Comparison of ENCODE assay signal across 12 cellular contexts in genomic region chr14:20626274-20626673, GRCh38. TPM values are rescaled to one million over a fixed set of nuclear protein-coding genes. Genes with fewer than 3 reads are reported as not detected.
A peak's percentile ranks its signal among the peaks of the same experiment; 100 is the strongest.
DNase-seq lines count a peak whose midpoint lies in the region; TF ChIP-seq lines count a peak whose summit lies in the region.
"Had no signal": no experiment of that assay in that cellular context is flagged by ENCODE, and none has a peak within 500 bp of the region (broad histone marks: within the 10 kb centered on the region; RNA-seq: fewer than 3 reads in every experiment).

No MANE protein-coding gene starts in this region.

- peaks cover 2% of the 10 kb centered on the region for H3K36me3 Mint-ChIP-seq in activated naive CD4-positive, alpha-beta T cell treated with anti-CD3 and anti-CD28 coated beads, Interleukin-2, amount 50 U/mL, for 24 hours
- H3K36me3 Mint-ChIP-seq in activated naive CD8-positive, alpha-beta T cell treated with anti-CD3 and anti-CD28 coated beads for 36 hours: peaks cover 2% of the 10 kb centered on the region

- TF ChIP-seq POLR2A in stomach (IDR thresholded peaks at IDR 0.05): no peak

- H3K4me3 ChIP-seq in iPS-20b (ENCODE audit: low read length): peak overlapping the region; percentile 85
- H3K4me3 ChIP-seq in stomach: peak overlapping the region in 3 of 4 donors; percentile 5 to 31 (median 24)
- H3K4me3 ChIP-seq: transverse colon had no signal

- peak overlapping the region; percentile 76 for H3K4me3 Mint-ChIP-seq in activated naive CD4-positive, alpha-beta T cell treated with anti-CD3 and anti-CD28 coated beads, Interleukin-2, amount 50 U/mL, for 24 hours
- peak overlapping the region; percentile 81 for H3K4me3 Mint-ChIP-seq in activated naive CD8-positive, alpha-beta T cell treated with anti-CD3 and anti-CD28 coated beads for 36 hours

- H3K9me3 ChIP-seq in iPS-20b (ENCODE audit: insufficient read depth, low read depth, low read length) (no peaks in the 10 kb centered on the region), stomach (no peaks in the 10 kb centered on the region)
- H3K9me3 ChIP-seq: transverse colon had no signal

- H3K27me3 ChIP-seq in iPS-20b (ENCODE audit: insufficient read depth, low read length) (peaks cover 68% of the 10 kb centered on the region), stomach (peaks cover 0 to 33% (median 4%) of the 10 kb centered on the region in 3 donors)

- H3K27me3 Mint-ChIP-seq in activated naive CD4-positive, alpha-beta T cell treated with anti-CD3 and anti-CD28 coated beads, Interleukin-2, amount 50 U/mL, for 24 hours: peaks cover 26% of the 10 kb centered on the region
- peaks cover 66% of the 10 kb centered on the region for H3K27me3 Mint-ChIP-seq in activated naive CD8-positive, alpha-beta T cell treated with anti-CD3 and anti-CD28 coated beads for 36 hours

- H3K4me1 ChIP-seq in iPS-20b (ENCODE audit: insufficient read depth, low read length): peaks cover 13% of the 10 kb centered on the region; the same call in 1 of the 2 replicates
- peaks cover 3 to 58% (median 43%) of the 10 kb centered on the region in 4 donors for H3K4me1 ChIP-seq in stomach

- no peaks in the 10 kb centered on the region for H3K9me3 Mint-ChIP-seq in activated naive CD4-positive, alpha-beta T cell treated with anti-CD3 and anti-CD28 coated beads, Interleukin-2, amount 50 U/mL, for 24 hours
- peaks cover 1% of the 10 kb centered on the region for H3K9me3 Mint-ChIP-seq in activated naive CD8-positive, alpha-beta T cell treated with anti-CD3 and anti-CD28 coated beads for 36 hours

- TF ChIP-seq EP300 in stomach (IDR thresholded peaks at IDR 0.05): no peak

- 24 to 34% (median 27%) methylated on average over 12 of the region's 12 CpGs for WGBS in stomach, 5 donors

- H3K36me3 ChIP-seq in iPS-20b (ENCODE audit: insufficient read depth, low read depth, low read length): no peaks in the 10 kb centered on the region
- no peaks in the 10 kb centered on the region for H3K36me3 ChIP-seq in stomach
- H3K36me3 ChIP-seq: transverse colon had no signal

- no peak overlapping the region for H3K27ac Mint-ChIP-seq in activated naive CD4-positive, alpha-beta T cell treated with anti-CD3 and anti-CD28 coated beads, Interleukin-2, amount 50 U/mL, for 24 hours
- no peak overlapping the region for H3K27ac Mint-ChIP-seq in activated naive CD8-positive, alpha-beta T cell treated with anti-CD3 and anti-CD28 coated beads for 36 hours

- peak overlapping the region; percentile 22; the same call in 1 of the 2 replicates for H3K9ac ChIP-seq in iPS-20b (ENCODE audit: low read depth, low read length)

- H3K27ac ChIP-seq in iPS-20b (ENCODE audit: low read length) (no peak overlapping the region), stomach (no peak overlapping the region), substantia nigra (ENCODE audit: low read depth, low read length, poor library complexity, severe bottlenecking) (no peak overlapping the region)
- H3K27ac ChIP-seq: transverse colon had no signal

- TF ChIP-seq CTCF in stomach (IDR thresholded peaks at IDR 0.05): no peak

- intact Hi-C loops in stomach (cut with DNase I; ENCODE audit: low total_unique reads): no loop called here

- no peak for DNase-seq in activated naive CD4-positive, alpha-beta T cell treated with anti-CD3 and anti-CD28 coated beads, Interleukin-2, amount 50 U/mL, for 16 hours
- no peak for DNase-seq in activated naive CD8-positive, alpha-beta T cell treated with anti-CD3 and anti-CD28 coated beads for 36 hours
- no peak for DNase-seq in stomach
- no peak for DNase-seq in COLO829 (ENCODE audit: low spot score)
- no peak for DNase-seq in GDM1 (lab: John Stamatoyannopoulos, UW)
- no peak for DNase-seq in substantia nigra (lab: John Stamatoyannopoulos, UW)
- DNase-seq: NCI-H1417; stimulated activated CD4-positive, alpha-beta T cell treated with anti-CD3 and anti-CD28 coated beads, Interleukin-4, amount 100 ng/mL, for 24 hours; transverse colon had no signal

- peaks cover 84% of the 10 kb centered on the region for H3K4me1 Mint-ChIP-seq in activated naive CD4-positive, alpha-beta T cell treated with anti-CD3 and anti-CD28 coated beads, Interleukin-2, amount 50 U/mL, for 24 hours
- H3K4me1 Mint-ChIP-seq in activated naive CD8-positive, alpha-beta T cell treated with anti-CD3 and anti-CD28 coated beads for 36 hours: peaks cover 61% of the 10 kb centered on the region

RNA-seq across cellular contexts. Expression of gene OR6S1, which starts 15.2 kb away (rescaled TPM):
- total RNA-seq in activated naive CD8-positive, alpha-beta T cell treated with anti-CD3 and anti-CD28 coated beads for 36 hours: not detected
- total RNA-seq in stomach: not detected
- not detected for polyA plus RNA-seq in stomach
- total RNA-seq: OCI-LY7, transverse colon had no signal

RNA-seq across cellular contexts. Expression of gene RNASE12, which starts 35.1 kb away (rescaled TPM):
- not detected for total RNA-seq in activated naive CD8-positive, alpha-beta T cell treated with anti-CD3 and anti-CD28 coated beads for 36 hours
- not detected for total RNA-seq in stomach
- polyA plus RNA-seq in stomach: not detected
- total RNA-seq: OCI-LY7, transverse colon had no signal

RNA-seq across cellular contexts. Expression of gene RNASE11, which starts 38.5 kb away (rescaled TPM):
- not detected for total RNA-seq in activated naive CD8-positive, alpha-beta T cell treated with anti-CD3 and anti-CD28 coated beads for 36 hours
- not detected for total RNA-seq in stomach
- polyA plus RNA-seq in stomach: not detected
- total RNA-seq: OCI-LY7, transverse colon had no signal

RNA-seq across cellular contexts. Expression of gene RNASE4, which starts 58.1 kb away (rescaled TPM):
- total RNA-seq in activated naive CD8-positive, alpha-beta T cell treated with anti-CD3 and anti-CD28 coated beads for 36 hours: under 1 TPM; 0.35 to 0.68 TPM
- 100 to 1,000 TPM in 3 of 5 donors, 10 to 100 TPM in 1, not detected in 1; 13.4 to 158 (median 117) TPM for total RNA-seq in stomach
- polyA plus RNA-seq in stomach: 10 to 100 TPM; 27.6 to 58.0 (median 35.4) TPM
- total RNA-seq: OCI-LY7 had no signal
